9 cellular contexts compared by ENCODE assay signal in genomic region chr20:54980321-54980960, GRCh38.
DNase-seq lines count a peak whose midpoint lies in the region; ATAC-seq, FAIRE-seq and TF ChIP-seq lines count a peak whose summit lies in the region.
"Had no signal": no experiment of that assay in that cellular context is flagged by ENCODE, and none has a peak within 500 bp of the region (broad histone marks: within the 10 kb centered on the region; RNA-seq: fewer than 3 reads in every experiment).

No MANE protein-coding gene starts in this region.

- no peaks in the 10 kb centered on the region for H3K36me3 Mint-ChIP-seq in stimulated activated naive B cell treated with anti-CD40 and anti-IgM and Interleukin-4, amounts not matched to agents 10 μg/mL and 1 μg/mL and 100 μg/mL, for 72 hours

- H3K27me3 ChIP-seq in H7 (ENCODE audit: control insufficient read depth, insufficient read depth, low read length), result no peaks in the 10 kb centered on the region
- no peaks in the 10 kb centered on the region for H3K27me3 ChIP-seq in PC-9 (ENCODE audit: insufficient read depth, low read depth)
- H3K27me3 ChIP-seq in keratinocyte (ENCODE audit: control insufficient read depth, extremely low read depth, insufficient read depth, low read length), result no peaks in the 10 kb centered on the region

- H2AFZ ChIP-seq in PC-9, result no peak overlapping the region
- no peak overlapping the region for H2AFZ ChIP-seq in keratinocyte (ENCODE audit: control insufficient read depth, low read length)

- H3K79me2 ChIP-seq in PC-9 (ENCODE audit: low read depth), result no peaks in the 10 kb centered on the region
- H3K79me2 ChIP-seq in keratinocyte (ENCODE audit: control insufficient read depth, insufficient read depth, low read length), result no peaks in the 10 kb centered on the region

- H3K4me1 ChIP-seq in PC-9 (replicated peaks; ENCODE audit: insufficient read depth), result no peaks in the 10 kb centered on the region
- no peaks in the 10 kb centered on the region for H3K4me1 ChIP-seq in keratinocyte (ENCODE audit: control insufficient read depth, extremely low read depth, insufficient read depth, low read length)

- TF ChIP-seq CTCF in PC-9 (conservative IDR thresholded peaks at IDR 0.05) (peak; percentile 64), keratinocyte (optimal IDR thresholded peaks at IDR 0.05 in 1 of 3, IDR thresholded peaks at IDR 0.05 in 1 of 3, conservative IDR thresholded peaks at IDR 0.05 in 1 of 3; ENCODE audit: extremely low read depth in 1 of 3, insufficient read depth in 2 of 3, low read length in 3 of 3) (peak in 2 of 3 experiments; percentile 45 to 57)

- no peaks in the 10 kb centered on the region for H3F3A ChIP-seq in PC-9 (ENCODE audit: insufficient read depth, low read depth)

- no peaks in the 10 kb centered on the region for H3K4me1 Mint-ChIP-seq in stimulated activated naive B cell treated with anti-CD40 and anti-IgM and Interleukin-4, amounts not matched to agents 10 μg/mL and 1 μg/mL and 100 μg/mL, for 72 hours

- H3K36me3 ChIP-seq in H7 (replicated peaks; ENCODE audit: control insufficient read depth, insufficient read depth, low read length), result no peaks in the 10 kb centered on the region
- no peaks in the 10 kb centered on the region for H3K36me3 ChIP-seq in PC-9 (ENCODE audit: low read depth)
- H3K36me3 ChIP-seq in keratinocyte (ENCODE audit: control insufficient read depth in 2 of 2, extremely low read depth in 1 of 2, insufficient read depth in 2 of 2, low read length in 2 of 2), result no peaks in the 10 kb centered on the region

- ATAC-seq in stimulated activated naive B cell treated with anti-CD40 and anti-IgM and Interleukin-4, amounts not matched to agents 10 μg/mL and 1 μg/mL and 100 μg/mL, for 72 hours (replicated peaks), result no peak
- ATAC-seq in HG02759 (IDR thresholded peaks at IDR 0.05; ENCODE audit: unreplicated experiment), result no peak

- peak; percentile 48 for FAIRE-seq in keratinocyte (lab: Jason Lieb, UNC)

- no peaks in the 10 kb centered on the region for H4K20me1 ChIP-seq in PC-9 (ENCODE audit: insufficient read depth)
- H4K20me1 ChIP-seq in keratinocyte (ENCODE audit: control insufficient read depth, extremely low read depth, insufficient read depth, low read length), result no peaks in the 10 kb centered on the region

- H3K27ac Mint-ChIP-seq in stimulated activated naive B cell treated with anti-CD40 and anti-IgM and Interleukin-4, amounts not matched to agents 10 μg/mL and 1 μg/mL and 100 μg/mL, for 72 hours, result no peak overlapping the region

- H3K27ac ChIP-seq in PC-9 (no peak overlapping the region), keratinocyte (ENCODE audit: control insufficient read depth, insufficient read depth, low read length) (no peak overlapping the region)

- no peak overlapping the region for H3K9ac ChIP-seq in keratinocyte (ENCODE audit: control insufficient read depth, extremely low read depth, insufficient read depth, low read length)

- DNase-seq in Ammon's horn (ENCODE audit: low spot score) (peak; percentile 7), H7 (peak; percentile 56), PC-9 (no peak), keratinocyte (ENCODE audit: low read depth, low spot score) (no peak), T-helper 1 cell (no peak), posterior vena cava (ENCODE audit: low spot score) (no peak)
- DNase-seq in stimulated activated naive B cell treated with anti-CD40 and anti-IgM and Interleukin-4, amounts not matched to agents 10 μg/mL and 1 μg/mL and 100 μg/mL, for 72 hours, result no peak
- DNase-seq: DMS79 treated with DMSO at 0.1 percent for 48 hours had no signal

- no peaks in the 10 kb centered on the region for H3K9me1 ChIP-seq in keratinocyte (ENCODE audit: control insufficient read depth, extremely low read depth, insufficient read depth, low read length)

- H3K4me3 ChIP-seq in H7 (ENCODE audit: insufficient read depth, low read depth, low read length), result no peak overlapping the region
- H3K4me3 ChIP-seq in PC-9, result no peak overlapping the region
- no peak overlapping the region for H3K4me3 ChIP-seq in keratinocyte (ENCODE audit: control insufficient read depth in 2 of 3, extremely low read depth in 1 of 3, insufficient read depth in 2 of 3, low read depth in 1 of 3, low read length in 3 of 3)

- POLR2A ChIA-PET in PC-9 (lab: Charles Lee; ENCODE audit: unreplicated experiment), result no interaction called here

- peaks cover 0 to 1% of the 10 kb centered on the region in 2 donors for H3K9me3 Mint-ChIP-seq in stimulated activated naive B cell treated with anti-CD40 and anti-IgM and Interleukin-4, amounts not matched to agents 10 μg/mL and 1 μg/mL and 100 μg/mL, for 72 hours

- no peaks in the 10 kb centered on the region for H3K9me3 ChIP-seq in PC-9 (ENCODE audit: insufficient read depth, low read depth)
- no peaks in the 10 kb centered on the region for H3K9me3 ChIP-seq in keratinocyte (ENCODE audit: control insufficient read depth, low read depth, low read length)

- CTCF ChIA-PET in PC-9 (lab: Charles Lee), result interaction anchor here (0.7 kb wide), 1 partner anchor 307 kb away, joined by 3 read pairs; no protein-coding TSS in a partner anchor

- intact Hi-C loops in PC-9 (cut with micrococcal nuclease; ENCODE audit: unreplicated experiment) (no loop called here), posterior vena cava (cut with DNase I) (no loop called here)

- H3K9me2 ChIP-seq in PC-9 (ENCODE audit: insufficient read depth), result no peaks in the 10 kb centered on the region

- H3K4me2 ChIP-seq in PC-9 (no peak overlapping the region), keratinocyte (ENCODE audit: control insufficient read depth, extremely low read depth, insufficient read depth, low read depth, low read length) (no peak overlapping the region)

- H3K27me3 Mint-ChIP-seq in stimulated activated naive B cell treated with anti-CD40 and anti-IgM and Interleukin-4, amounts not matched to agents 10 μg/mL and 1 μg/mL and 100 μg/mL, for 72 hours, result no peaks in the 10 kb centered on the region

- no peak overlapping the region for H3K4me3 Mint-ChIP-seq in stimulated activated naive B cell treated with anti-CD40 and anti-IgM and Interleukin-4, amounts not matched to agents 10 μg/mL and 1 μg/mL and 100 μg/mL, for 72 hours

- dilution Hi-C loops in keratinocyte (cut with MboI; ENCODE audit: extremely low pct_ligation_motif_present, low sequenced_read_pairs), result no loop called here

- no TSS peak for BruUV-seq in PC-9 (replicated peaks; lab: Mats Ljungman, UMichigan)

Comparison
In these comparisons a context has a peak if more than half of its experiments do, and no peak if none do; other contexts are left out.
1. DNase-seq: peak in Ammon's horn (single experiment) and H7 (single experiment); none in PC-9 (0 of 2), keratinocyte (single experiment), stimulated activated naive B cell treated with anti-CD40 and anti-IgM and Interleukin-4, amounts not matched to agents 10 μg/mL and 1 μg/mL and 100 μg/mL, for 72 hours (single experiment), T-helper 1 cell (0 of 5) and posterior vena cava (single experiment).